1 cellular context compared by ENCODE assay signal in genomic region chr9:110847661-110848060, GRCh38.
A peak's percentile ranks its signal among the peaks of the same experiment; 100 is the strongest.
TF ChIP-seq lines count a peak whose summit lies in the region.

No MANE protein-coding gene starts in this region.

TF ChIP-seq in IMR-90, 13 proteins besides CTCF, POLR2A, EP300 and RAD21:
- no peak for TF ChIP-seq MAZ (IDR thresholded peaks at IDR 0.05; ENCODE audit: borderline replicate concordance, low read depth, low read length)
- no peak for TF ChIP-seq RFX5 (IDR thresholded peaks at IDR 0.05; ENCODE audit: low read depth, low read length)
- no peak for TF ChIP-seq USF2 (IDR thresholded peaks at IDR 0.05; ENCODE audit: low read depth, low read length)
- TF ChIP-seq RCOR1 (IDR thresholded peaks at IDR 0.05; ENCODE audit: insufficient replicate concordance, low read length), result no peak
- no peak for TF ChIP-seq SMC3 (IDR thresholded peaks at IDR 0.05; ENCODE audit: low read depth, low read length)
- TF ChIP-seq MAFK (IDR thresholded peaks at IDR 0.05; ENCODE audit: low read depth, low read length), result 0 out of 2 replicates have a peak, but pooled peaks have one; percentile 5
- no peak for TF ChIP-seq CHD1 (IDR thresholded peaks at IDR 0.05; ENCODE audit: low read depth, low read length)
- TF ChIP-seq FOS (IDR thresholded peaks at IDR 0.05; ENCODE audit: low read depth, low read length), result no peak
- TF ChIP-seq MXI1 (IDR thresholded peaks at IDR 0.05; ENCODE audit: borderline replicate concordance, low read depth, low read length), result no peak
- TF ChIP-seq BHLHE40 (IDR thresholded peaks at IDR 0.05; ENCODE audit: low read depth, low read length), result no peak
- TF ChIP-seq NFE2L2 (IDR thresholded peaks at IDR 0.05; ENCODE audit: low read depth, low read length), result 0 out of 2 replicates have a peak, but pooled peaks have one; percentile 27
- TF ChIP-seq CEBPB (IDR thresholded peaks at IDR 0.05; ENCODE audit: low read depth, low read length), result no peak
- no peak for TF ChIP-seq ELK1 (IDR thresholded peaks at IDR 0.05; ENCODE audit: borderline replicate concordance, low read depth, low read length)
